In the genomic region with DNA sequence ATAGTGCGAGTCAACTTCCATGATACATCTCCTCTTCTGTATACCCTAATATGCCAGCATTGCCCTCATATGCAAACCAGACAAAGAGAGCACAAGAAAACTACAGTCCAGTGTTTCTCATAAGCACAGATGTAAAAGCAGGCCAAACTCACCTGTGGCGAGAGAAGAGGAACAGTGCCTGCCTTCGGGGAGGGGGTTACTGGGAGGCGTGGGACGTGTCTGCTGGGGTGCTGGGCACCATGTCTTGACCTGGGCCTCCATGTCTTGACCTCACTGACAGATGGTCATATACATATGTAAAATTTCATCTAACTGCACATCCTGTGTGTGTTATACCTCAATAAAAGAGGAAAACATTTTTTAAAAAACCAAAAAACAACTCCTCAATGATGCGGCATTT, we compare ENCODE assay signal across 22 cellular contexts.
"Had no signal": no experiment of that assay in that cellular context is flagged by ENCODE, and none has a peak within 500 bp of the region (broad histone marks: within the 10 kb centered on the region; RNA-seq: fewer than 3 reads in every experiment).

No MANE protein-coding gene starts in this region.

- H3K4me3 ChIP-seq: SK-N-MC had no signal

- H3K9ac ChIP-seq: KMS-11 had no signal

- DNase-seq: activated CD4-positive, alpha-beta memory T cell treated with anti-CD3 and anti-CD28 coated beads, Interleukin-2, amount 10 ng/mL, durations not matched to agents 7 days and 5 days; activated CD4-positive, alpha-beta T cell treated with anti-CD3 and anti-CD28 coated beads for 36 hours; activated CD4-positive, alpha-beta T cell treated with anti-CD3 and anti-CD28 coated beads, Interleukin-2, amount 50 U/mL, for 1 hour; activated gamma-delta T cell; activated naive CD4-positive, alpha-beta T cell treated with anti-CD3 and anti-CD28 coated beads for 36 hours; amygdala; NCI-H1092; NCI-H1417; NCI-H1930; NCI-H2107; NCI-H2171 treated with DMSO at 0.1 percent for 48 hours; NCI-H226; NCI-H526; NCI-H82; T-cell; T-helper 2 cell; T1000 had no signal

- H3K27ac ChIP-seq: KMS-11, SK-N-MC, VCaP had no signal

- FAIRE-seq: astrocyte, TTC549 had no signal
